ENCODE assay signal across 13 cellular contexts in the genomic region with DNA sequence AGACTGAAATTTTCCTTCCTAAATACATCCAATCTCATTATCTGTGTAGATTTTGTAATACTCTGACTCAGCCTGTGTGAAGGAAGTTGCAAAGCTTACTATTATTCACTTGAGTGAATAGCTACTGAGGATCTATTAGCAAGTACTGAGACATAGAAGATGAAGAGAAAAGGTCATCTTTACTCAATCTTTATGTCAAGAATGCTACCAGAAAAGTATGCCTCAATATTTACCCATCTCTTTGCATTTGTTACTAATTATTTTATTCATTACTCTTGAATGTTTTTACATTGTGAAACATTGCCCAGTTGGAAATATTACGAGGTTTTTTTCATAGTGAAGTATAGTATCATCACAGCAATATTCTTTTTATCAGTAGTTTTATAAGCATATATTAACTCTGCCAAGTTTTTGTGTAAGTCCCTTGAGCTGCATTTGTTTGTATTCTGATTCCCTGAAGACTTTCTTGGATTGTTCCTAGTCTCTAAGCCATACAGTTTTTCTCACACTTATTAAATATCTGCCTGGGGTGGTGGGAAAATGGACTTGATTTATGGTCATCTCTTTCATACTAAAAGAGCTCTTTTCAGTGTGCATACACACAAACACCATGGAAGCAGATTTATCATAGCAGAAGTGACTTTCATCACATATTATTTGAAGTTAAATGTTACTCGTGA.
A peak's percentile ranks its signal among the peaks of the same experiment; 100 is the strongest.
DNase-seq lines count a peak whose midpoint lies in the region; TF ChIP-seq lines count a peak whose summit lies in the region.
"Had no signal": no experiment of that assay in that cellular context is flagged by ENCODE, and none has a peak within 500 bp of the region (broad histone marks: within the 10 kb centered on the region; RNA-seq: fewer than 3 reads in every experiment).

No MANE protein-coding gene starts in this region.

- H3K4me1 Mint-ChIP-seq in osteocyte (ENCODE audit: unreplicated experiment), result peaks cover 25% of the 10 kb centered on the region
- H3K4me1 Mint-ChIP-seq in activated naive CD4-positive, alpha-beta T cell treated with anti-CD3 and anti-CD28 coated beads for 36 hours (ENCODE audit: low read depth), result peaks cover 14% of the 10 kb centered on the region

- TF ChIP-seq CTCF in cardiac fibroblast (IDR thresholded peaks at IDR 0.05; ENCODE audit: low read depth, low read length) (no peak), osteocyte (IDR thresholded peaks at IDR 0.05) (no peak), esophagus muscularis mucosa (IDR thresholded peaks at IDR 0.05) (no peak)

- peaks cover 22 to 52% (median 39%) of the 10 kb centered on the region in 4 donors for H3K4me1 ChIP-seq in esophagus muscularis mucosa

- intact Hi-C loops in esophagus muscularis mucosa (cut with DNase I), result no loop called here
- intact Hi-C loops in activated naive CD4-positive, alpha-beta T cell treated with anti-CD3 and anti-CD28 coated beads for 36 hours (cut with micrococcal nuclease), result no loop called here

- TF ChIP-seq EP300 in esophagus muscularis mucosa (IDR thresholded peaks at IDR 0.05), result no peak

- H3K27me3 Mint-ChIP-seq in osteocyte (ENCODE audit: unreplicated experiment), result no peaks in the 10 kb centered on the region
- no peaks in the 10 kb centered on the region for H3K27me3 Mint-ChIP-seq in activated naive CD4-positive, alpha-beta T cell treated with anti-CD3 and anti-CD28 coated beads for 36 hours (ENCODE audit: low read depth)
- H3K27me3 Mint-ChIP-seq: memory B cell had no signal

- TF ChIP-seq POLR2A in esophagus muscularis mucosa (IDR thresholded peaks at IDR 0.05; ENCODE audit: low read depth), result no peak

- peak overlapping the region; percentile 28 for H3K27ac Mint-ChIP-seq in osteocyte (ENCODE audit: unreplicated experiment)
- no peak overlapping the region for H3K27ac Mint-ChIP-seq in activated naive CD4-positive, alpha-beta T cell treated with anti-CD3 and anti-CD28 coated beads for 36 hours
- H3K27ac Mint-ChIP-seq: memory B cell had no signal

- CTCF ChIA-PET in activated naive CD4-positive, alpha-beta T cell treated with anti-CD3 and anti-CD28 coated beads for 36 hours (lab: Charles Lee), result no interaction called here

- no peak overlapping the region for H3K4me3 Mint-ChIP-seq in osteocyte (ENCODE audit: unreplicated experiment)
- H3K4me3 Mint-ChIP-seq in activated naive CD4-positive, alpha-beta T cell treated with anti-CD3 and anti-CD28 coated beads for 36 hours, result no peak overlapping the region
- H3K4me3 Mint-ChIP-seq: memory B cell had no signal

- no peaks in the 10 kb centered on the region for H3K9me3 Mint-ChIP-seq in osteocyte (ENCODE audit: unreplicated experiment)
- no peaks in the 10 kb centered on the region for H3K9me3 Mint-ChIP-seq in activated naive CD4-positive, alpha-beta T cell treated with anti-CD3 and anti-CD28 coated beads for 36 hours
- H3K9me3 Mint-ChIP-seq: memory B cell had no signal

- no peaks in the 10 kb centered on the region for H3K27me3 ChIP-seq in esophagus muscularis mucosa

- H3K27ac ChIP-seq in esophagus muscularis mucosa (replicated peaks in 1 of 4), result no peak overlapping the region
- H3K27ac ChIP-seq: prostate gland had no signal

- H3K36me3 ChIP-seq in esophagus muscularis mucosa, result no peaks in the 10 kb centered on the region
- H3K36me3 ChIP-seq: prostate gland had no signal

- DNase-seq in CD1c-positive myeloid dendritic cell (ENCODE audit: extremely low spot score) (peak; percentile 32), NCI-H69 (lab: John Stamatoyannopoulos, UW) (peak; percentile 49), cardiac fibroblast (ENCODE audit: low read depth in 2 of 2) (peak; percentile 80 to 93), osteocyte (ENCODE audit: extremely low spot score, unreplicated experiment) (no peak), NCI-H345 treated with DMSO at 0.1 percent for 48 hours (lab: John Stamatoyannopoulos, UW; ENCODE audit: unreplicated experiment) (no peak), esophagus muscularis mucosa (ENCODE audit: extremely low spot score) (no peak)
- no peak for DNase-seq in activated CD4-positive, alpha-beta T cell treated with anti-CD3 and anti-CD28 coated beads for 48 hours
- DNase-seq in activated naive CD4-positive, alpha-beta T cell treated with anti-CD3 and anti-CD28 coated beads for 36 hours, result no peak
- DNase-seq: central memory CD4-positive, alpha-beta T cell; NCI-H187; NK-92 treated with Interleukin-12 subunit alpha and Interleukin-12 subunit beta, amount 100 ng/mL, for 24 hours had no signal

- H3K4me3 ChIP-seq in cardiac fibroblast (replicated peaks in 1 of 2; ENCODE audit: low read depth in 2 of 2, low read length in 2 of 2), result no peak overlapping the region
- H3K4me3 ChIP-seq in esophagus muscularis mucosa, result no peak overlapping the region
- H3K4me3 ChIP-seq: prostate gland had no signal

- H3K36me3 Mint-ChIP-seq in osteocyte (ENCODE audit: unreplicated experiment), result no peaks in the 10 kb centered on the region
- no peaks in the 10 kb centered on the region for H3K36me3 Mint-ChIP-seq in activated naive CD4-positive, alpha-beta T cell treated with anti-CD3 and anti-CD28 coated beads for 36 hours (ENCODE audit: low read depth)

- 78% methylated on average over 2 of the region's 2 CpGs for WGBS in esophagus muscularis mucosa

- H3K9me3 ChIP-seq in esophagus muscularis mucosa, result no peaks in the 10 kb centered on the region
- H3K9me3 ChIP-seq: prostate gland had no signal

Comparison
In these comparisons a context has a peak if more than half of its experiments do, and no peak if none do; other contexts are left out.
1. DNase-seq: peak in CD1c-positive myeloid dendritic cell (single experiment), NCI-H69 (single experiment) and cardiac fibroblast (2 of 2); none in osteocyte (single experiment), activated CD4-positive, alpha-beta T cell treated with anti-CD3 and anti-CD28 coated beads for 48 hours (single experiment), NCI-H345 treated with DMSO at 0.1 percent for 48 hours (single experiment), esophagus muscularis mucosa (single experiment) and activated naive CD4-positive, alpha-beta T cell treated with anti-CD3 and anti-CD28 coated beads for 36 hours (single experiment).